8 cellular contexts compared by ENCODE assay signal in the genomic region with DNA sequence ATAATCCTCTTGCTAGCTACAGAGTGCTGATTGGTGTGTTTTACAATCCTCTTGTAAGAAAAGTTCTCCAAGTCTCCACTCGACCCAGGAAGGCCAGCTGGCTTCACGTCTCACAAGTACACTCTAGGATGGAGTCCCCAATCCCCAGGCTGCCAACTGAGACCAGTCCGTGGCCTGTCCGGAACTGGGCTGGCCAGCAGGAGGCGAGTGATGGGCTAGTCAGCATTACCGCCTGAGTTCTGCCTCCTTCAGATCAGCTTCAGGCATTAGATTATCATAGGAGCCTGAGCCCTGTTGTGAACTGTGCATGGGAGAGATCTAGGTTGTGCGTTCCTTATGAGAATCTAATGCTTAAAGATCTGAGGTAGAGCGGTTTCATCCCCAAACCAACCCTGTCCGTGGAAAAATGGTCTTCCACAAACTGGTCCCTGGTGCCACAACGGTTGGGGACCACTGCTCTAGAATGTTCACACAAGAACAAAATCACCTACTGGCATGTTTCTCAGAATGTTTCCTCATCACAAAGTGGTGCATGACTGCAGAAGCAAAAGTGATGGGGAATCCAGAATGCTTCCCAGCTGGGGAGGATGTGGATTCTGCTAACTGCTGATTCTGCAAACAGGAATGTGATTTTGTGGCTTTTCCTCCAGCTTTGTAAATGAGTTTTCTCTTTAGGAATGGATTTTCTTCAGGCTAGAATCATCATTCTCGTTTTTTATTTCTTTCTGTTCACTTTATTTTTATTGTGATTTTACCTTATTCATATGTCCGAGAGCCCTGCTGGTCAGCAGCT. TPM values are rescaled to one million over a fixed set of nuclear protein-coding genes. Genes with fewer than 3 reads are reported as not detected.
DNase-seq lines count a peak whose midpoint lies in the region; ATAC-seq and TF ChIP-seq lines count a peak whose summit lies in the region.
"Had no signal": no experiment of that assay in that cellular context is flagged by ENCODE, and none has a peak within 500 bp of the region (broad histone marks: within the 10 kb centered on the region; RNA-seq: fewer than 3 reads in every experiment).

No MANE protein-coding gene starts in this region.

- no peaks in the 10 kb centered on the region for H3K36me3 ChIP-seq in effector memory CD4-positive, alpha-beta T cell (ENCODE audit: control insufficient read depth, insufficient read depth, low read length)
- peaks cover 2 to 3% of the 10 kb centered on the region in 2 experiments for H3K36me3 ChIP-seq in trophoblast cell (ENCODE audit: control insufficient read depth in 1 of 2, insufficient read depth in 2 of 2, low read length in 2 of 2)

- H2BK120ac ChIP-seq in trophoblast cell (ENCODE audit: insufficient read depth, low read length, poor library complexity) = no peak overlapping the region

- H2BK5ac ChIP-seq in trophoblast cell (ENCODE audit: low read depth, low read length, poor library complexity) = no peak overlapping the region

- H3K9ac ChIP-seq in trophoblast cell (ENCODE audit: low read length) = no peak overlapping the region

- H3K79me2 ChIP-seq in trophoblast cell (ENCODE audit: control insufficient read depth, insufficient read depth, low read length, poor library complexity) = peaks cover 11% of the 10 kb centered on the region

- no peak overlapping the region for H2BK12ac ChIP-seq in trophoblast cell (ENCODE audit: low read length)

- ATAC-seq in omental fat pad (ENCODE audit: low FRiP score) (no peak), HG03354 (IDR thresholded peaks at IDR 0.05; ENCODE audit: poor library complexity, severe bottlenecking, unreplicated experiment) (no peak)

- no peak overlapping the region for H3K4me3 ChIP-seq in effector memory CD4-positive, alpha-beta T cell (ENCODE audit: insufficient read depth, low read depth, low read length, poor library complexity, severe bottlenecking)
- no peak overlapping the region for H3K4me3 ChIP-seq in trophoblast cell (ENCODE audit: low read depth, low read length)

- H3K4me1 ChIP-seq in effector memory CD4-positive, alpha-beta T cell (ENCODE audit: control insufficient read depth, insufficient read depth, low read length, poor library complexity, severe bottlenecking) = peaks cover 52% of the 10 kb centered on the region
- H3K4me1 ChIP-seq in trophoblast cell (ENCODE audit: control insufficient read depth in 1 of 2, insufficient read depth in 2 of 2, low read length in 2 of 2) = peaks cover 12 to 21% of the 10 kb centered on the region in 2 experiments

- H4K12ac ChIP-seq in trophoblast cell (ENCODE audit: low read depth, low read length) = no peak overlapping the region

- no peak overlapping the region for H3K4me2 ChIP-seq in trophoblast cell (ENCODE audit: low read length)

- peak overlapping the region; percentile 22 for H3K4ac ChIP-seq in trophoblast cell (ENCODE audit: low read depth, low read length)

- peak overlapping the region; percentile 51 for H3K27ac ChIP-seq in effector memory CD4-positive, alpha-beta T cell (ENCODE audit: insufficient read depth, low read length, poor library complexity, severe bottlenecking)
- H3K27ac ChIP-seq in trophoblast cell (ENCODE audit: low read depth, low read length) = no peak overlapping the region
- H3K27ac ChIP-seq: epithelial cell of prostate had no signal

- no CpG with 5 or more reads among the region's 12 CpGs for WGBS in trophoblast cell (ENCODE audit: extremely low coverage, insufficient coverage, insufficient read length)

- TF ChIP-seq CTCF in omental fat pad (IDR thresholded peaks at IDR 0.05) = no peak

- peaks cover 7% of the 10 kb centered on the region for H3K79me1 ChIP-seq in trophoblast cell (ENCODE audit: low read length)

- H3K23ac ChIP-seq in trophoblast cell (ENCODE audit: low read length) = no peak overlapping the region

- no peak overlapping the region for H3K14ac ChIP-seq in trophoblast cell (ENCODE audit: low read length)

- no peaks in the 10 kb centered on the region for H3K27me3 ChIP-seq in effector memory CD4-positive, alpha-beta T cell (replicated peaks; ENCODE audit: control insufficient read depth, insufficient read depth, low read length, poor library complexity, severe bottlenecking)
- no peaks in the 10 kb centered on the region for H3K27me3 ChIP-seq in trophoblast cell (ENCODE audit: insufficient read depth, low read length)

- no peak overlapping the region for H2AK5ac ChIP-seq in trophoblast cell (ENCODE audit: low read length)

- H4K91ac ChIP-seq in trophoblast cell (ENCODE audit: low read depth, low read length) = no peak overlapping the region

- H2AFZ ChIP-seq in trophoblast cell (ENCODE audit: insufficient read depth, low read length, poor library complexity) = no peak overlapping the region

- H4K8ac ChIP-seq in trophoblast cell (ENCODE audit: low read depth, low read length) = no peak overlapping the region

- DNase-seq in ELR (ENCODE audit: low read depth) = peak; percentile 82
- DNase-seq in RKO (ENCODE audit: low spot score) = peak; percentile 15
- no peak for DNase-seq in effector memory CD4-positive, alpha-beta T cell
- DNase-seq in trophoblast cell = no peak
- DNase-seq in omental fat pad (ENCODE audit: low spot score) = no peak
- DNase-seq in D341Med (ENCODE audit: low spot score) = no peak

- no peaks in the 10 kb centered on the region for H3K9me3 ChIP-seq in effector memory CD4-positive, alpha-beta T cell (ENCODE audit: control insufficient read depth, low read length)
- H3K9me3 ChIP-seq in trophoblast cell (ENCODE audit: insufficient read depth, low read depth, low read length) = no peaks in the 10 kb centered on the region

- H3K18ac ChIP-seq in trophoblast cell (ENCODE audit: low read length) = peak overlapping the region; percentile 7

RNA-seq across cellular contexts. Expression of a gene that starts 40.9 kb away (rescaled TPM):
- polyA plus RNA-seq in trophoblast cell (2013) = 151 and 154 TPM in 2 replicates
- 100 to 1,000 TPM; 203 to 434 (median 245) TPM for total RNA-seq in omental fat pad

Comparison
In these comparisons a context has a peak if more than half of its experiments do, and no peak if none do; other contexts are left out.
1. DNase-seq: peak in ELR (single experiment) and RKO (single experiment); none in effector memory CD4-positive, alpha-beta T cell (0 of 3), trophoblast cell (0 of 2), omental fat pad (single experiment) and D341Med (single experiment).